14 cellular contexts compared by ENCODE assay signal in the genomic region with DNA sequence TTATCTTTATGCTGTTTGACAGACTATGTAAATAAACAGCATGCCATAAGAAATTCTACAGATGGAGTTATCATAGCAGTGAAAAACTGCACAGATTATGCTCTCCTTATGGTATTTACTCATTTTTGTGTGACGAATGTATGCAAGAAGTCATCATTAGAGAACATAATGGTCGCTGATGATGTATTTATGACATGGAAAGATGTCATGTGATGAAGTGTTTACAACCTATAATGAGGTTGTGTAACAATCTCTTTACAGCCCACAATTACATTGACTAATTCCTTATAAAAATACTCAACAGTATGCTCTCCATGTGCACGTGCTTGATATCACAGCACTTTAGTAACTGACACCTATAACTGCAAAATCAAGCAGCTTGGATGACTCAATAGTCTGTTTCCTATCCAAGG.
A peak's percentile ranks its signal among the peaks of the same experiment; 100 is the strongest.
DNase-seq lines count a peak whose midpoint lies in the region; ATAC-seq, FAIRE-seq and TF ChIP-seq lines count a peak whose summit lies in the region.
"Had no signal": no experiment of that assay in that cellular context is flagged by ENCODE, and none has a peak within 500 bp of the region (broad histone marks: within the 10 kb centered on the region; RNA-seq: fewer than 3 reads in every experiment).

No MANE protein-coding gene starts in this region.

- intact Hi-C loops in mucosa of descending colon (cut with DNase I, micrococcal nuclease), result no loop called here

- peak; percentile 95 for ATAC-seq in mucosa of descending colon
- ATAC-seq: CD8-positive, alpha-beta T cell had no signal

- DNase-seq in HS-5 (ENCODE audit: low read depth) (peak; percentile 44), NCI-H1417 (lab: John Stamatoyannopoulos, UW) (peak in 2 of 3 experiments; percentile 13 to 81), choroid plexus epithelial cell (ENCODE audit: low read depth) (peak; percentile 85), mucosa of descending colon (peak in 1 of 3 donors; percentile 21), OCI-M1 (lab: John Stamatoyannopoulos, UW) (no peak), GM12892 (ENCODE audit: insufficient read length) (no peak), HUDEP-2 (lab: John Stamatoyannopoulos, UW; ENCODE audit: unreplicated experiment in 76 of 76) (no peak)
- DNase-seq: BE2C; CD8-positive, alpha-beta T cell; NCI-H1048; NCI-H187; PC-9 had no signal

- TF ChIP-seq CTCF in choroid plexus epithelial cell (conservative IDR thresholded peaks at IDR 0.05; ENCODE audit: low read depth, low read length) (no peak), mucosa of descending colon (IDR thresholded peaks at IDR 0.05) (no peak)

- no peak for FAIRE-seq in GM12892 (lab: Jason Lieb, UNC)
- FAIRE-seq: D721Med, H54 had no signal

- no peak for TF ChIP-seq POLR2A in GM12892 (IDR thresholded peaks at IDR 0.05; ENCODE audit: low read depth, low read length)

- H3K4me1 ChIP-seq in mucosa of descending colon (ENCODE audit: low read depth), result peaks cover 6% of the 10 kb centered on the region
- H3K4me1 ChIP-seq: BE2C had no signal

- no peaks in the 10 kb centered on the region for H3K36me3 ChIP-seq in mucosa of descending colon (ENCODE audit: low read depth)
- H3K36me3 ChIP-seq: BE2C had no signal

- no peaks in the 10 kb centered on the region for H3K9me3 ChIP-seq in mucosa of descending colon
- H3K9me3 ChIP-seq: BE2C had no signal

- H3K4me3 ChIP-seq in choroid plexus epithelial cell (ENCODE audit: low read depth, low read length) (no peak overlapping the region), mucosa of descending colon (no peak overlapping the region)
- H3K4me3 ChIP-seq: PC-9 had no signal

Comparison
In these comparisons a context has a peak if more than half of its experiments do, and no peak if none do; other contexts are left out.
1. DNase-seq: peak in HS-5 (single experiment), NCI-H1417 (2 of 3) and choroid plexus epithelial cell (single experiment); none in OCI-M1 (single experiment), GM12892 (single experiment) and HUDEP-2 (0 of 76).